Comparison of ENCODE assay signal across 16 cellular contexts in genomic region chr11:123151366-123151765, GRCh38. TPM values are rescaled to one million over a fixed set of nuclear protein-coding genes. Genes with fewer than 3 reads are reported as not detected.
DNase-seq lines count a peak whose midpoint lies in the region; TF ChIP-seq lines count a peak whose summit lies in the region.
"Had no signal": no experiment of that assay in that cellular context is flagged by ENCODE, and none has a peak within 500 bp of the region (broad histone marks: within the 10 kb centered on the region; RNA-seq: fewer than 3 reads in every experiment).

No MANE protein-coding gene starts in this region.

- peak overlapping the region; percentile 24 for H3K4me2 ChIP-seq in smooth muscle cell
- H3K4me2 ChIP-seq: BLaER1 treated with 17β-estradiol and CSF1 and Interleukin-3, amounts not matched to agents 10 nM and 100 nM had no signal

- no peaks in the 10 kb centered on the region for H3F3A ChIP-seq in smooth muscle cell (ENCODE audit: low read depth)

- H3K9me3 ChIP-seq in A673 (ENCODE audit: low read depth, low read length, poor library complexity, severe bottlenecking) (no peaks in the 10 kb centered on the region), SK-N-MC (ENCODE audit: low read depth, low read length) (no peaks in the 10 kb centered on the region), smooth muscle cell (replicated peaks; ENCODE audit: low read depth) (no peaks in the 10 kb centered on the region)
- H3K9me3 ChIP-seq: Caco-2 had no signal

- H3K79me2 ChIP-seq in smooth muscle cell (ENCODE audit: low read depth): peaks cover 31% of the 10 kb centered on the region

- DNase-seq in A673 (ENCODE audit: low spot score) (no peak), SK-N-MC (ENCODE audit: low read depth, low spot score) (no peak), smooth muscle cell (lab: John Stamatoyannopoulos, UW; ENCODE audit: unreplicated experiment) (no peak), HT-29 (ENCODE audit: low spot score) (no peak), NCI-H345 (lab: John Stamatoyannopoulos, UW) (no peak)
- DNase-seq: 8988T; AML-193; Caco-2; Calu3; CD4-positive, alpha-beta T cell; CD8-positive, alpha-beta T cell; DMS79 treated with DMSO at 0.1 percent for 48 hours; GF-D8 had no signal

- CTCF ChIA-PET in A673 (lab: Charles Lee): no interaction called here

- 72% methylated on average over 3 of the region's 3 CpGs for WGBS in smooth muscle cell (ENCODE audit: low lambda C conversion rate)

- H3K4me3 ChIP-seq in A673 (ENCODE audit: low read depth, low read length, poor library complexity, severe bottlenecking): no peak overlapping the region
- H3K4me3 ChIP-seq in SK-N-MC: no peak overlapping the region
- H3K4me3 ChIP-seq in smooth muscle cell: no peak overlapping the region
- H3K4me3 ChIP-seq: BLaER1 treated with 17β-estradiol and CSF1 and Interleukin-3, amounts not matched to agents 10 nM and 100 nM had no signal

- H3K36me3 ChIP-seq in A673 (ENCODE audit: insufficient read depth, low read length, poor library complexity, severe bottlenecking) (no peaks in the 10 kb centered on the region), SK-N-MC (ENCODE audit: insufficient read depth, low read length) (peaks cover 29% of the 10 kb centered on the region), smooth muscle cell (ENCODE audit: low read depth) (peaks cover 7% of the 10 kb centered on the region)
- H3K36me3 ChIP-seq: BLaER1 treated with 17β-estradiol and CSF1 and Interleukin-3, amounts not matched to agents 10 nM and 100 nM had no signal

- TF ChIP-seq CTCF in A673 (conservative IDR thresholded peaks at IDR 0.05; ENCODE audit: low read depth, low read length) (no peak), smooth muscle cell (IDR thresholded peaks at IDR 0.05; ENCODE audit: borderline replicate concordance, insufficient read depth, poor library complexity, severe bottlenecking) (no peak)

- BruUV-seq in A673 (replicated peaks; lab: Mats Ljungman, UMichigan): no TSS peak

- H2AFZ ChIP-seq in smooth muscle cell (ENCODE audit: low read depth): no peak overlapping the region

- intact Hi-C loops in A673 (cut with micrococcal nuclease; ENCODE audit: unreplicated experiment): no loop called here

- H4K20me1 ChIP-seq in smooth muscle cell (ENCODE audit: low read depth): peaks cover 84% of the 10 kb centered on the region
- H4K20me1 ChIP-seq: BLaER1 treated with 17β-estradiol and CSF1 and Interleukin-3, amounts not matched to agents 10 nM and 100 nM had no signal

- H3K27ac ChIP-seq in A673 (ENCODE audit: low read depth, low read length, poor library complexity, severe bottlenecking) (peak overlapping the region; percentile 69), SK-N-MC (peak overlapping the region; percentile 67), smooth muscle cell (ENCODE audit: low read depth) (no peak overlapping the region)
- H3K27ac ChIP-seq: BLaER1 treated with 17β-estradiol and CSF1 and Interleukin-3, amounts not matched to agents 10 nM and 100 nM; C4-2B had no signal

- H3K9ac ChIP-seq in SK-N-MC (ENCODE audit: insufficient read length): no peak overlapping the region
- H3K9ac ChIP-seq in smooth muscle cell (ENCODE audit: low read depth): no peak overlapping the region
- H3K9ac ChIP-seq: BLaER1 treated with 17β-estradiol and CSF1 and Interleukin-3, amounts not matched to agents 10 nM and 100 nM had no signal

- POLR2A ChIA-PET in A673 (lab: Charles Lee; ENCODE audit: low non-redundant PET): no interaction called here

- no peaks in the 10 kb centered on the region for H3K27me3 ChIP-seq in A673 (replicated peaks; ENCODE audit: insufficient read depth, low read depth, low read length, poor library complexity)
- no peaks in the 10 kb centered on the region for H3K27me3 ChIP-seq in smooth muscle cell (ENCODE audit: low read depth)
- H3K27me3 ChIP-seq: BLaER1 treated with 17β-estradiol and CSF1 and Interleukin-3, amounts not matched to agents 10 nM and 100 nM had no signal

- H3K4me1 ChIP-seq in A673 (ENCODE audit: insufficient read depth, low read length, poor library complexity, severe bottlenecking): peaks cover 12% of the 10 kb centered on the region
- H3K4me1 ChIP-seq in smooth muscle cell (ENCODE audit: low read depth): no peaks in the 10 kb centered on the region
- H3K4me1 ChIP-seq: BLaER1 treated with 17β-estradiol and CSF1 and Interleukin-3, amounts not matched to agents 10 nM and 100 nM; Caco-2 had no signal

RNA-seq across cellular contexts. Expression of gene CLMP, which starts 43.7 kb away (rescaled TPM):
- total RNA-seq in A673 (2021) (45.9 and 62.6 TPM in 2 replicates), smooth muscle cell (163 and 176 TPM in 2 replicates)
- polyA plus RNA-seq in smooth muscle cell: 62.0 and 74.0 TPM in 2 replicates
- total RNA-seq in HT-29 (2014; rRNA removed; shearing (Covaris generic)): not detected in 2 replicates
- total RNA-seq: B cell, Calu3 had no signal

Comparison
In these comparisons a context has a peak if more than half of its experiments do, and no peak if none do; other contexts are left out.
1. RNA of gene CLMP, which starts 43.7 kb away (total RNA-seq): 163 to 176 TPM in smooth muscle cell and 45.9 to 62.6 TPM in A673; not detected in HT-29; every median in the first group is over 10 times any median in the second.